ENCODE assay signal across 1 cellular context in genomic region chr11:111334495-111335123, GRCh38.
A peak's percentile ranks its signal among the peaks of the same experiment; 100 is the strongest.
TF ChIP-seq lines count a peak whose summit lies in the region.

No MANE protein-coding gene starts in this region.

TF ChIP-seq in HepG2, 621 proteins besides CTCF, POLR2A, EP300 and RAD21 (continued from another document and continues in another):
- TF ChIP-seq, protein P1, sequence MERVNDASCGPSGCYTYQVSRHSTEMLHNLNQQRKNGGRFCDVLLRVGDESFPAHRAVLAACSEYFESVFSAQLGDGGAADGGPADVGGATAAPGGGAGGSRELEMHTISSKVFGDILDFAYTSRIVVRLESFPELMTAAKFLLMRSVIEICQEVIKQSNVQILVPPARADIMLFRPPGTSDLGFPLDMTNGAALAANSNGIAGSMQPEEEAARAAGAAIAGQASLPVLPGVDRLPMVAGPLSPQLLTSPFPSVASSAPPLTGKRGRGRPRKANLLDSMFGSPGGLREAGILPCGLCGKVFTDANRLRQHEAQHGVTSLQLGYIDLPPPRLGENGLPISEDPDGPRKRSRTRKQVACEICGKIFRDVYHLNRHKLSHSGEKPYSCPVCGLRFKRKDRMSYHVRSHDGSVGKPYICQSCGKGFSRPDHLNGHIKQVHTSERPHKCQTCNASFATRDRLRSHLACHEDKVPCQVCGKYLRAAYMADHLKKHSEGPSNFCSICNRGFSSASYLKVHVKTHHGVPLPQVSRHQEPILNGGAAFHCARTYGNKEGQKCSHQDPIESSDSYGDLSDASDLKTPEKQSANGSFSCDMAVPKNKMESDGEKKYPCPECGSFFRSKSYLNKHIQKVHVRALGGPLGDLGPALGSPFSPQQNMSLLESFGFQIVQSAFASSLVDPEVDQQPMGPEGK (CRISPR knock-in tag; IDR thresholded peaks at IDR 0.05), result peak; percentile 69
- TF ChIP-seq ATRX (CRISPR knock-in tag; IDR thresholded peaks at IDR 0.05; ENCODE audit: borderline replicate concordance) (no peak), GLMP (CRISPR knock-in tag; IDR thresholded peaks at IDR 0.05; ENCODE audit: borderline replicate concordance) (no peak), FOXO1 (CRISPR knock-in tag; IDR thresholded peaks at IDR 0.05) (peak; percentile 72), ZNF589 (CRISPR knock-in tag; conservative IDR thresholded peaks at IDR 0.05) (no peak), TEF (CRISPR knock-in tag; IDR thresholded peaks at IDR 0.05) (no peak), SKI (IDR thresholded peaks at IDR 0.05; ENCODE audit: partially characterized antibody) (peak; percentile 78), ZNF670 (CRISPR knock-in tag; IDR thresholded peaks at IDR 0.05; ENCODE audit: borderline replicate concordance) (0 out of 2 replicates have a peak, but pooled peaks have one; percentile 17), FOXJ3 (CRISPR knock-in tag; IDR thresholded peaks at IDR 0.05; ENCODE audit: borderline replicate concordance) (0 out of 2 replicates have a peak, but pooled peaks have one; percentile 40), TBX3 (IDR thresholded peaks at IDR 0.05; ENCODE audit: borderline replicate concordance) (peak; percentile 88), ZNF724P (CRISPR knock-in tag; IDR thresholded peaks at IDR 0.05; ENCODE audit: borderline replicate concordance) (no peak), ARID3A (IDR thresholded peaks at IDR 0.05; ENCODE audit: low read depth, low read length) (peak; percentile 54; the same call in 1 of the 2 replicates), GFI1 (CRISPR knock-in tag; IDR thresholded peaks at IDR 0.05; ENCODE audit: borderline replicate concordance) (peak; percentile 93), ZNF816 (CRISPR knock-in tag; IDR thresholded peaks at IDR 0.05; ENCODE audit: borderline replicate concordance) (peak; percentile 39; the same call in 1 of the 2 replicates), RARG (CRISPR knock-in tag; IDR thresholded peaks at IDR 0.05; ENCODE audit: low read depth) (no peak), CEBPZ (IDR thresholded peaks at IDR 0.05; ENCODE audit: low read length) (no peak), CHD4 (IDR thresholded peaks at IDR 0.05; ENCODE audit: borderline replicate concordance, low read length) (peak; percentile 86; the same call in 1 of the 2 replicates), CAMTA2 (CRISPR knock-in tag; IDR thresholded peaks at IDR 0.05; ENCODE audit: borderline replicate concordance) (no peak), YEATS4 (CRISPR knock-in tag; IDR thresholded peaks at IDR 0.05; ENCODE audit: borderline replicate concordance) (0 out of 2 replicates have a peak, but pooled peaks have one; percentile 30), ZNF569 (CRISPR knock-in tag; IDR thresholded peaks at IDR 0.05; ENCODE audit: borderline replicate concordance) (no peak), TBL1XR1 (IDR thresholded peaks at IDR 0.05; ENCODE audit: borderline replicate concordance, low read length, partially characterized antibody) (no peak), AGO1 (IDR thresholded peaks at IDR 0.05; ENCODE audit: low read depth, low read length, poor library complexity, severe bottlenecking) (no peak), PHF8 (CRISPR knock-in tag; IDR thresholded peaks at IDR 0.05) (no peak), JARID2 (CRISPR knock-in tag; IDR thresholded peaks at IDR 0.05; ENCODE audit: insufficient replicate concordance) (peak; percentile 32), MLXIP (CRISPR knock-in tag; IDR thresholded peaks at IDR 0.05; ENCODE audit: borderline replicate concordance) (0 out of 2 replicates have a peak, but pooled peaks have one; percentile 43), ZNF33B (CRISPR knock-in tag; IDR thresholded peaks at IDR 0.05) (no peak), THYN1 (CRISPR knock-in tag; IDR thresholded peaks at IDR 0.05; ENCODE audit: borderline replicate concordance, low read depth) (no peak), ZNF570 (CRISPR knock-in tag; IDR thresholded peaks at IDR 0.05; ENCODE audit: borderline replicate concordance) (no peak), ZKSCAN1 (IDR thresholded peaks at IDR 0.05; ENCODE audit: low read length) (no peak), ZNF839 (CRISPR knock-in tag; IDR thresholded peaks at IDR 0.05; ENCODE audit: borderline replicate concordance) (no peak), BCLAF1 (IDR thresholded peaks at IDR 0.05) (no peak), WIZ (CRISPR knock-in tag; IDR thresholded peaks at IDR 0.05) (no peak), ZBTB21 (CRISPR knock-in tag; IDR thresholded peaks at IDR 0.05) (0 out of 2 replicates have a peak, but pooled peaks have one; percentile 4)
- TF ChIP-seq, protein P2, sequence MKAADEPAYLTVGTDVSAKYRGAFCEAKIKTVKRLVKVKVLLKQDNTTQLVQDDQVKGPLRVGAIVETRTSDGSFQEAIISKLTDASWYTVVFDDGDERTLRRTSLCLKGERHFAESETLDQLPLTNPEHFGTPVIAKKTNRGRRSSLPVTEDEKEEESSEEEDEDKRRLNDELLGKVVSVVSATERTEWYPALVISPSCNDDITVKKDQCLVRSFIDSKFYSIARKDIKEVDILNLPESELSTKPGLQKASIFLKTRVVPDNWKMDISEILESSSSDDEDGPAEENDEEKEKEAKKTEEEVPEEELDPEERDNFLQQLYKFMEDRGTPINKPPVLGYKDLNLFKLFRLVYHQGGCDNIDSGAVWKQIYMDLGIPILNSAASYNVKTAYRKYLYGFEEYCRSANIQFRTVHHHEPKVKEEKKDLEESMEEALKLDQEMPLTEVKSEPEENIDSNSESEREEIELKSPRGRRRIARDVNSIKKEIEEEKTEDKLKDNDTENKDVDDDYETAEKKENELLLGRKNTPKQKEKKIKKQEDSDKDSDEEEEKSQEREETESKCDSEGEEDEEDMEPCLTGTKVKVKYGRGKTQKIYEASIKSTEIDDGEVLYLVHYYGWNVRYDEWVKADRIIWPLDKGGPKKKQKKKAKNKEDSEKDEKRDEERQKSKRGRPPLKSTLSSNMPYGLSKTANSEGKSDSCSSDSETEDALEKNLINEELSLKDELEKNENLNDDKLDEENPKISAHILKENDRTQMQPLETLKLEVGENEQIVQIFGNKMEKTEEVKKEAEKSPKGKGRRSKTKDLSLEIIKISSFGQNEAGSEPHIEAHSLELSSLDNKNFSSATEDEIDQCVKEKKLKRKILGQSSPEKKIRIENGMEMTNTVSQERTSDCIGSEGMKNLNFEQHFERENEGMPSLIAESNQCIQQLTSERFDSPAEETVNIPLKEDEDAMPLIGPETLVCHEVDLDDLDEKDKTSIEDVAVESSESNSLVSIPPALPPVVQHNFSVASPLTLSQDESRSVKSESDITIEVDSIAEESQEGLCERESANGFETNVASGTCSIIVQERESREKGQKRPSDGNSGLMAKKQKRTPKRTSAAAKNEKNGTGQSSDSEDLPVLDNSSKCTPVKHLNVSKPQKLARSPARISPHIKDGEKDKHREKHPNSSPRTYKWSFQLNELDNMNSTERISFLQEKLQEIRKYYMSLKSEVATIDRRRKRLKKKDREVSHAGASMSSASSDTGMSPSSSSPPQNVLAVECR (CRISPR knock-in tag; IDR thresholded peaks at IDR 0.05; ENCODE audit: borderline replicate concordance), result no peak; the same call in 1 of the 2 replicates
- TF ChIP-seq, protein P3, sequence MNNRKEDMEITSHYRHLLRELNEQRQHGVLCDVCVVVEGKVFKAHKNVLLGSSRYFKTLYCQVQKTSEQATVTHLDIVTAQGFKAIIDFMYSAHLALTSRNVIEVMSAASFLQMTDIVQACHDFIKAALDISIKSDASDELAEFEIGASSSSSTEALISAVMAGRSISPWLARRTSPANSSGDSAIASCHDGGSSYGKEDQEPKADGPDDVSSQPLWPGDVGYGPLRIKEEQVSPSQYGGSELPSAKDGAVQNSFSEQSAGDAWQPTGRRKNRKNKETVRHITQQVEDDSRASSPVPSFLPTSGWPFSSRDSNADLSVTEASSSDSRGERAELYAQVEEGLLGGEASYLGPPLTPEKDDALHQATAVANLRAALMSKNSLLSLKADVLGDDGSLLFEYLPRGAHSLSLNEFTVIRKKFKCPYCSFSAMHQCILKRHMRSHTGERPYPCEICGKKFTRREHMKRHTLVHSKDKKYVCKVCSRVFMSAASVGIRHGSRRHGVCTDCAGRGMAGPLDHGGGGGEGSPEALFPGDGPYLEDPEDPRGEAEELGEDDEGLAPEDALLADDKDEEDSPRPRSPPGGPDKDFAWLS (CRISPR knock-in tag; IDR thresholded peaks at IDR 0.05; ENCODE audit: borderline replicate concordance), result no peak
